In the genomic region with DNA sequence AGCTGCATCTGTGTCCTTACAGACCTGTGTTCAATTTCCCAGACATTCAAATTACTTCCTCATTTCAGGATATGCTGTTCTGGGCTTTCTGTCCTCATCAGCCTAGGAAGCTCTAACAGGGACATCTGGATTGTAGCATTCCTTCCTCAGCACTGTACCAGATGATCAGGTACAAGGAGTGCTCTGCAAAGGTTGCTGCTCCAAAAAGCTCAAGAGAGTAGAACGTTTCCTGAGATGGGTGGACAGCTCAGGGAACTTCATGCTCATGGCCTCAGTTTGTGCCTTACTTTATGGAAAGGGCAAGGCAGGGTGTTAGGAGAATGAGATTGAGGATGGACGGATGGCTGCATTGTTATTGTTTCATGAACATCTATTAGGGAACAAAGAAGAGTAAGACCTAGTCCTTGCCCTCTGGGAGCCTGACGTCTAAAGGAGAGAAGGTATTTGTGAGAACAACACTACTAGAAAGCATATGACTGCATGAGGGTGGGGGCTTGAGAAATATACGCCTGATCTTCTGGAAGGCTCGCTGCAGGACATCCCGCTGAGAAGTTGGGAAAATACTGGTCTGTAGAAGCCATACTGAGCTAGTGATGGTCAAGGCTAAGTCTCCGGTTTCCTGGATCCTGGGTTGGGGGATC, we compare ENCODE assay signal across 1 cellular context.
TF ChIP-seq lines count a peak whose summit lies in the region.

No MANE protein-coding gene starts in this region.

TF ChIP-seq in HCT116, 20 proteins besides CTCF, POLR2A, EP300 and RAD21 (continued from another document):
- TF ChIP-seq, protein P1, sequence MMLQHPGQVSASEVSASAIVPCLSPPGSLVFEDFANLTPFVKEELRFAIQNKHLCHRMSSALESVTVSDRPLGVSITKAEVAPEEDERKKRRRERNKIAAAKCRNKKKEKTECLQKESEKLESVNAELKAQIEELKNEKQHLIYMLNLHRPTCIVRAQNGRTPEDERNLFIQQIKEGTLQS (IDR thresholded peaks at IDR 0.05): no peak
- TF ChIP-seq, protein P2, sequence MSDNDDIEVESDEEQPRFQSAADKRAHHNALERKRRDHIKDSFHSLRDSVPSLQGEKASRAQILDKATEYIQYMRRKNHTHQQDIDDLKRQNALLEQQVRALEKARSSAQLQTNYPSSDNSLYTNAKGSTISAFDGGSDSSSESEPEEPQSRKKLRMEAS (IDR thresholded peaks at IDR 0.05): no peak
- no peak for TF ChIP-seq YY1 (IDR thresholded peaks at IDR 0.05; ENCODE audit: extremely low read depth, insufficient replicate concordance, low read depth, low read length)
